28 cellular contexts compared by ENCODE assay signal in genomic region chr3:31371464-31371863, GRCh38.
"Had no signal": no experiment of that assay in that cellular context is flagged by ENCODE, and none has a peak within 500 bp of the region (broad histone marks: within the 10 kb centered on the region; RNA-seq: fewer than 3 reads in every experiment).

No MANE protein-coding gene starts in this region.

- H3K9me3 ChIP-seq: gastroesophageal sphincter, neutrophil, thoracic aorta, vagina had no signal

- H3K27ac Mint-ChIP-seq: activated CD4-positive, alpha-beta memory T cell treated with anti-CD3 and anti-CD28 coated beads, Interleukin-2, amount 10 ng/mL, durations not matched to agents 7 days and 5 days; activated CD4-positive, alpha-beta T cell treated with anti-CD3 and anti-CD28 coated beads, Interleukin-2, amount 10 ng/mL, durations not matched to agents 7 days and 5 days; activated T-cell treated with anti-CD3 and anti-CD28 coated beads, Interleukin-2, amount 50 U/mL, for 24 hours; activated T-helper 17 cell treated with anti-CD3 and anti-CD28 coated beads, Interleukin-2, amount 50 U/mL, for 72 hours; immature natural killer cell; progenitor cell of endocrine pancreas; type B pancreatic cell; WTC11 had no signal

- H3K4me3 Mint-ChIP-seq: activated CD4-positive, alpha-beta memory T cell treated with anti-CD3 and anti-CD28 coated beads, Interleukin-2, amount 10 ng/mL, durations not matched to agents 7 days and 5 days; activated CD4-positive, alpha-beta T cell treated with anti-CD3 and anti-CD28 coated beads, Interleukin-2, amount 10 ng/mL, durations not matched to agents 7 days and 5 days; activated T-cell treated with anti-CD3 and anti-CD28 coated beads, Interleukin-2, amount 50 U/mL, for 24 hours; activated T-helper 17 cell treated with anti-CD3 and anti-CD28 coated beads, Interleukin-2, amount 50 U/mL, for 72 hours; immature natural killer cell; nephron; type B pancreatic cell; WTC11 had no signal

- H3K27me3 ChIP-seq: dorsolateral prefrontal cortex, gastroesophageal sphincter, neutrophil, vagina had no signal

- DNase-seq: activated CD4-positive, alpha-beta memory T cell treated with anti-CD3 and anti-CD28 coated beads, Interleukin-2, amount 10 ng/mL, durations not matched to agents 7 days and 5 days; activated CD4-positive, alpha-beta T cell treated with anti-CD3 and anti-CD28 coated beads for 1 hour; activated CD4-positive, alpha-beta T cell treated with anti-CD3 and anti-CD28 coated beads, Interleukin-2, amount 10 ng/mL, durations not matched to agents 7 days and 5 days; activated CD8-positive, alpha-beta memory T cell treated with anti-CD3 and anti-CD28 coated beads, Interleukin-2, amount 50 U/mL, for 48 hours; activated gamma-delta T cell treated with Interleukin-2 at 50 U/mL for 16 hours; activated naive CD4-positive, alpha-beta T cell treated with anti-CD3 and anti-CD28 coated beads, Interleukin-2, amount 50 U/mL, for 16 hours; activated T-cell treated with anti-CD3 and anti-CD28 coated beads, Interleukin-2, amount 50 U/mL, for 24 hours; amniotic stem cell; cerebellar nuclear complex; dorsolateral prefrontal cortex; effector memory CD4-positive, alpha-beta T cell; hypothalamus; immature natural killer cell; kidney; retina; stimulated activated CD4-positive, alpha-beta T cell treated with anti-CD3 and anti-CD28 coated beads, Interleukin-2, amount 100 ng/mL, for 48 hours; stimulated activated naive CD8-positive, alpha-beta T cell treated with anti-CD3 and anti-CD28 coated beads, Interleukin-15, Interleukin-2, amounts not matched to agents 100 U/mL and 50 U/mL, for 24 hours; T-helper 2 cell had no signal

- H3K27me3 Mint-ChIP-seq: activated CD4-positive, alpha-beta memory T cell treated with anti-CD3 and anti-CD28 coated beads, Interleukin-2, amount 10 ng/mL, durations not matched to agents 7 days and 5 days; activated CD4-positive, alpha-beta T cell treated with anti-CD3 and anti-CD28 coated beads, Interleukin-2, amount 10 ng/mL, durations not matched to agents 7 days and 5 days; activated T-cell treated with anti-CD3 and anti-CD28 coated beads, Interleukin-2, amount 50 U/mL, for 24 hours; activated T-helper 17 cell treated with anti-CD3 and anti-CD28 coated beads, Interleukin-2, amount 50 U/mL, for 72 hours; progenitor cell of endocrine pancreas; type B pancreatic cell had no signal

- H3K9me3 Mint-ChIP-seq: activated T-cell treated with anti-CD3 and anti-CD28 coated beads, Interleukin-2, amount 50 U/mL, for 24 hours; activated T-helper 17 cell treated with anti-CD3 and anti-CD28 coated beads, Interleukin-2, amount 50 U/mL, for 72 hours; immature natural killer cell; WTC11 had no signal

- H3K36me3 Mint-ChIP-seq: immature natural killer cell, type B pancreatic cell, WTC11 had no signal

- H3K27ac ChIP-seq: coronary artery, dorsolateral prefrontal cortex, gastroesophageal sphincter, neutrophil, thoracic aorta, vagina had no signal

- H3K36me3 ChIP-seq: gastroesophageal sphincter, neutrophil, thoracic aorta, vagina had no signal

- H3K4me1 Mint-ChIP-seq: activated T-helper 17 cell treated with anti-CD3 and anti-CD28 coated beads, Interleukin-2, amount 50 U/mL, for 72 hours; immature natural killer cell; WTC11 had no signal

- ATAC-seq: activated T-helper 17 cell treated with anti-CD3 and anti-CD28 coated beads, Interleukin-2, amount 50 U/mL, for 72 hours; gastroesophageal sphincter; stimulated activated naive CD8-positive, alpha-beta T cell treated with anti-CD3 and anti-CD28 coated beads, Interleukin-15, Interleukin-2, amounts not matched to agents 100 U/mL and 50 U/mL, for 24 hours; WTC11 had no signal

- H3K4me3 ChIP-seq: coronary artery, dorsolateral prefrontal cortex, gastroesophageal sphincter, thoracic aorta, vagina had no signal
